8 cellular contexts compared by ENCODE assay signal in the genomic region with DNA sequence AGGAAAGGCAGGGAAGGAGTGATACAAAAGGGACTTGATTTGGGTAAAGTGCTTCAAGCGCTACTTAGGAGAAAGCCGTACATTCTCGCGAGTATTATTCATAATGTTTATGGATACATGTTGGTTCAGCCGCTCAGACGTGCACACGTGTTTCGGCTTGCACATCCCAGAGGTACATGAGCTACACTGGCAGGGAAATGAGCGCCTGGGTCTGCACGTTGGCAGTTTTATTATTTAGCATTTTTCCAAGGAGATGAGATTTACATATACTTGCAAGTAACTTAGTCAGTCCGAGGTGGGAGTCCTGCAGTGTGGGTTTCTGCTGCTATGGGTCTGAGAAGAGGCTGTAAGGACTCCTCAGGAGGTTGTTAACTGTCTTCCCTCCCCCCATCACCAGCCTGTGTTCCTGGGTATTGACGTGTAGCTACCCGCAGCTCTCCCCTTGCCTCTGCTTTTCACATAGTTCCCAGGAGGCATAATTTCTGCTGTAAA. TPM values are rescaled to one million over a fixed set of nuclear protein-coding genes. Genes with fewer than 3 reads are reported as not detected.
DNase-seq lines count a peak whose midpoint lies in the region; ATAC-seq, FAIRE-seq and TF ChIP-seq lines count a peak whose summit lies in the region.

No MANE protein-coding gene starts in this region.

- no peak overlapping the region for H3K27ac Mint-ChIP-seq in memory B cell

- DNase-seq in GM12891 (ENCODE audit: insufficient read length, low spot score): no peak
- peak; percentile 60 for DNase-seq in NCI-H2171 treated with DMSO at 0.1 percent for 48 hours (lab: John Stamatoyannopoulos, UW)
- peak; percentile 6 for DNase-seq in brain pericyte (ENCODE audit: low read depth, low spot score)
- DNase-seq in memory B cell (ENCODE audit: low spot score in 2 of 2): no peak
- DNase-seq in urothelium cell line (ENCODE audit: low spot score): peak; percentile 61
- no peak for DNase-seq in globus pallidus (ENCODE audit: low spot score)
- DNase-seq in OCI-LY7 (ENCODE audit: low spot score): no peak
- DNase-seq in brain microvascular endothelial cell: no peak

- no peaks in the 10 kb centered on the region for H3K36me3 Mint-ChIP-seq in memory B cell

- POLR2A ChIA-PET in OCI-LY7 (lab: Charles Lee): interaction anchor here (1.0 kb wide), 1 partner anchor 16 kb away, joined by 5 read pairs; no protein-coding TSS in a partner anchor

- FAIRE-seq in GM12891 (lab: Jason Lieb, UNC) (peak; percentile 91), urothelium cell line (lab: Jason Lieb, UNC) (no peak)

- H2AFZ ChIP-seq in OCI-LY7 (ENCODE audit: low read length): no peak overlapping the region

- no TSS peak for BruUV-seq in OCI-LY7 (replicated peaks; lab: Mats Ljungman, UMichigan)

- H3K27ac ChIP-seq in OCI-LY7 (ENCODE audit: low read depth, low read length, poor library complexity, severe bottlenecking) (no peak overlapping the region), brain microvascular endothelial cell (no peak overlapping the region)

- no peak overlapping the region for H3K4me3 ChIP-seq in OCI-LY7 (ENCODE audit: low read depth, low read length, poor library complexity, severe bottlenecking)
- H3K4me3 ChIP-seq in brain microvascular endothelial cell (ENCODE audit: low read depth, low read length): no peak overlapping the region

- in situ Hi-C loops in brain microvascular endothelial cell (cut with HindIII; ENCODE audit: low pct_ligation_motif_present, low sequenced_read_pairs): no loop called here

- H3K36me3 ChIP-seq in OCI-LY7 (ENCODE audit: insufficient read depth, low read length) (no peaks in the 10 kb centered on the region), brain microvascular endothelial cell (replicated peaks) (no peaks in the 10 kb centered on the region)

- H3K79me2 ChIP-seq in OCI-LY7 (ENCODE audit: insufficient read depth, low read depth, low read length): no peaks in the 10 kb centered on the region

- H4K20me1 ChIP-seq in OCI-LY7 (ENCODE audit: insufficient read depth, low read length): no peaks in the 10 kb centered on the region

- peak overlapping the region; percentile 77 for H3K4me3 Mint-ChIP-seq in memory B cell

- H3K27me3 ChIP-seq in brain microvascular endothelial cell (replicated peaks): no peaks in the 10 kb centered on the region

- TF ChIP-seq POLR2A in GM12891 (IDR thresholded peaks at IDR 0.05; ENCODE audit: low read depth, low read length): no peak

- H3K9me3 ChIP-seq in OCI-LY7 (ENCODE audit: low read length): no peaks in the 10 kb centered on the region

- CTCF ChIA-PET in OCI-LY7 (lab: Charles Lee; ENCODE audit: unreplicated experiment): no interaction called here

- intact Hi-C loops in OCI-LY7 (cut with micrococcal nuclease; ENCODE audit: unreplicated experiment): no loop called here

- no peak for ATAC-seq in memory B cell (ENCODE audit: low read depth)

- H3K4me2 ChIP-seq in OCI-LY7 (ENCODE audit: low read length): no peak overlapping the region

- H3K27me3 Mint-ChIP-seq in memory B cell: peaks cover 2% of the 10 kb centered on the region

- H3K4me1 ChIP-seq in OCI-LY7 (ENCODE audit: insufficient read depth, low read length, poor library complexity, severe bottlenecking): no peaks in the 10 kb centered on the region

- H3K9me3 Mint-ChIP-seq in memory B cell: peaks cover 5% of the 10 kb centered on the region

- TF ChIP-seq CTCF in OCI-LY7 (conservative IDR thresholded peaks at IDR 0.05; ENCODE audit: low read length) (no peak), brain microvascular endothelial cell (IDR thresholded peaks at IDR 0.05; ENCODE audit: low read depth, low read length, missing control alignments) (no peak)

- peaks cover 6% of the 10 kb centered on the region for H3K4me1 Mint-ChIP-seq in memory B cell

- H3K9me2 ChIP-seq in OCI-LY7 (ENCODE audit: insufficient read depth, low read length): no peaks in the 10 kb centered on the region

TF ChIP-seq in GM12891, 5 proteins besides CTCF, POLR2A, EP300 and RAD21:
- TF ChIP-seq PAX5 (IDR thresholded peaks at IDR 0.05; ENCODE audit: insufficient read depth, low read length, severe bottlenecking) (no peak), SPI1 (IDR thresholded peaks at IDR 0.05; ENCODE audit: low read depth, low read length) (no peak), POLR2AphosphoS5 (IDR thresholded peaks at IDR 0.05; ENCODE audit: low read depth, low read length) (no peak), TAF1 (IDR thresholded peaks at IDR 0.05; ENCODE audit: low read depth, low read length) (no peak; the same call in 1 of the 2 replicates), POU2F2 (IDR thresholded peaks at IDR 0.05; ENCODE audit: low read depth, low read length) (no peak)

RNA-seq across cellular contexts. Expression of gene PRKCH, which starts 1.5 kb away (rescaled TPM):
- 45.7 TPM for polyA plus RNA-seq in GM12891 (2012; ENCODE audit: low read depth, missing spikeins)
- 0.72 and 0.85 TPM in 2 replicates for total RNA-seq in OCI-LY7 (2014; rRNA removed; shearing (Covaris generic))
- 0.42 and 2.3 TPM in 2 replicates for total RNA-seq in OCI-LY7 (2022)

RNA-seq across cellular contexts. Expression of gene TMEM30B, which starts 41.7 kb away (rescaled TPM):
- 0.15 TPM for polyA plus RNA-seq in GM12891 (2012; ENCODE audit: low read depth, missing spikeins)
- total RNA-seq in OCI-LY7 (2014; rRNA removed; shearing (Covaris generic)): not detected in 2 replicates
- total RNA-seq in OCI-LY7 (2022): not detected in 2 replicates

Comparison
In these comparisons a context has a peak if more than half of its experiments do, and no peak if none do; other contexts are left out.
1. DNase-seq: peak in NCI-H2171 treated with DMSO at 0.1 percent for 48 hours (single experiment), brain pericyte (single experiment) and urothelium cell line (single experiment); none in GM12891 (single experiment), memory B cell (0 of 2), globus pallidus (single experiment), OCI-LY7 (single experiment) and brain microvascular endothelial cell (single experiment).